1 cellular context compared by ENCODE assay signal in genomic region chr15:90099072-90099867, GRCh38.
TF ChIP-seq lines count a peak whose summit lies in the region.

No MANE protein-coding gene starts in this region.

TF ChIP-seq in GM12878, 131 proteins besides CTCF, POLR2A, EP300 and RAD21 (continued from another document):
- TF ChIP-seq PKNOX1 (IDR thresholded peaks at IDR 0.05) (peak; percentile 89), EGR1 (IDR thresholded peaks at IDR 0.05; ENCODE audit: borderline replicate concordance in 1 of 2, low read depth in 2 of 2, low read length in 2 of 2) (no peak), DPF2 (IDR thresholded peaks at IDR 0.05) (0 out of 2 replicates have a peak, but pooled peaks have one; percentile 20), E4F1 (IDR thresholded peaks at IDR 0.05; ENCODE audit: borderline replicate concordance, partially characterized antibody) (no peak), KLF5 (IDR thresholded peaks at IDR 0.05; ENCODE audit: partially characterized antibody) (no peak), RUNX3 (IDR thresholded peaks at IDR 0.05; ENCODE audit: low read length) (no peak), ZBED1 (IDR thresholded peaks at IDR 0.05; ENCODE audit: borderline replicate concordance) (no peak), SIX5 (IDR thresholded peaks at IDR 0.05; ENCODE audit: low read depth, low read length, severe bottlenecking) (no peak), PAX8 (IDR thresholded peaks at IDR 0.05) (no peak), E2F8 (IDR thresholded peaks at IDR 0.05; ENCODE audit: low read depth, partially characterized antibody) (no peak), ATF3 (IDR thresholded peaks at IDR 0.05; ENCODE audit: borderline replicate concordance, extremely low read depth, low read depth, low read length) (no peak), BMI1 (IDR thresholded peaks at IDR 0.05; ENCODE audit: borderline replicate concordance) (no peak), ZNF274 (IDR thresholded peaks at IDR 0.05; ENCODE audit: insufficient read depth, insufficient read length) (no peak), RAD51 (IDR thresholded peaks at IDR 0.05) (no peak), KDM1A (IDR thresholded peaks at IDR 0.05; ENCODE audit: borderline replicate concordance) (no peak), FOXM1 (IDR thresholded peaks at IDR 0.05; ENCODE audit: low read depth, low read length) (no peak), HSF1 (IDR thresholded peaks at IDR 0.05; ENCODE audit: low read depth, low read length) (no peak), CEBPB (IDR thresholded peaks at IDR 0.05; ENCODE audit: borderline replicate concordance in 1 of 2, low read depth in 2 of 2, low read length in 2 of 2) (no peak), ZBTB40 (IDR thresholded peaks at IDR 0.05; ENCODE audit: borderline replicate concordance) (no peak), SUZ12 (IDR thresholded peaks at IDR 0.05; ENCODE audit: unreplicated experiment) (no peak), SMAD1 (IDR thresholded peaks at IDR 0.05; ENCODE audit: low read depth, partially characterized antibody) (no peak), HDAC2 (IDR thresholded peaks at IDR 0.05) (no peak), JUND (IDR thresholded peaks at IDR 0.05; ENCODE audit: low read depth, low read length) (no peak), MYB (IDR thresholded peaks at IDR 0.05; ENCODE audit: borderline replicate concordance, low read depth, low read length) (no peak), IKZF2 (IDR thresholded peaks at IDR 0.05) (peak in 1 of 2 experiments; percentile 49; a peak in 3 of 4 replicates), MTA2 (IDR thresholded peaks at IDR 0.05; ENCODE audit: low read depth) (peak; percentile 21; the same call in 1 of the 2 replicates), NBN (IDR thresholded peaks at IDR 0.05) (peak; percentile 26; the same call in 1 of the 2 replicates), CHD2 (IDR thresholded peaks at IDR 0.05; ENCODE audit: borderline replicate concordance, low read depth, low read length) (no peak), ZNF217 (IDR thresholded peaks at IDR 0.05) (no peak), ZNF384 (IDR thresholded peaks at IDR 0.05; ENCODE audit: borderline replicate concordance, low read depth, low read length) (no peak), IRF4 (IDR thresholded peaks at IDR 0.05; ENCODE audit: low read depth, low read length) (no peak), IRF5 (IDR thresholded peaks at IDR 0.05; ENCODE audit: borderline replicate concordance) (no peak), PBX3 (IDR thresholded peaks at IDR 0.05; ENCODE audit: insufficient replicate concordance, low read depth, low read length) (peak; percentile 74), ETV6 (conservative IDR thresholded peaks at IDR 0.05 in 1 of 2, IDR thresholded peaks at IDR 0.05 in 1 of 2; ENCODE audit: borderline replicate concordance in 1 of 2, low read depth in 1 of 2) (no peak), ZBTB33 (IDR thresholded peaks at IDR 0.05) (no peak), ESRRA (IDR thresholded peaks at IDR 0.05; ENCODE audit: low read length) (no peak), MAX (IDR thresholded peaks at IDR 0.05; ENCODE audit: low read depth, low read length) (no peak), ASH2L (IDR thresholded peaks at IDR 0.05; ENCODE audit: borderline replicate concordance, low read depth) (no peak), USF1 (IDR thresholded peaks at IDR 0.05; ENCODE audit: borderline replicate concordance, extremely low read length, insufficient read depth, low read depth, low read length) (no peak), ZNF207 (IDR thresholded peaks at IDR 0.05; ENCODE audit: borderline replicate concordance) (no peak), RB1 (IDR thresholded peaks at IDR 0.05; ENCODE audit: borderline replicate concordance) (0 out of 2 replicates have a peak, but pooled peaks have one; percentile 13), NR2C2 (IDR thresholded peaks at IDR 0.05; ENCODE audit: borderline replicate concordance, control insufficient read depth, insufficient read length, low read depth) (no peak), MTA3 (IDR thresholded peaks at IDR 0.05; ENCODE audit: borderline replicate concordance, low read length) (0 out of 2 replicates have a peak, but pooled peaks have one; percentile 51)
